In the genomic region with DNA sequence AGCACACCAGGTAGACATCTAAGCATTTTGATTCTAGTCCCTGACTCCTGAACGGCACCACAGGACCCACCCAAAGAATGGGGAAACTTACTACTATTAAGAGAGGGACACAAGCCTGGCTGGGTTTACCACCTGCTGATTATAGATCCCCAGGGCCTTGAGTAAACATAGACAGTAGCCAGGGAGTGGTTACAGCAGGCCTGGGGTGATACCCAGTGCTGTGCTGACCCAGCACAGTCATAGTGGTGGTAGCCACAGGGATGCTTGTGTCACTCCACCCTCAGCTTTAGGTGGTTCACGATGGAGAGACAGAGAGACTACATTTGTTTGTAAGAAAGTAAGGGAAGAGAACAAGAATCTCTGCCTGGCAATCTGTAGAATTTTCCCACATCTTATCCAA, we compare ENCODE assay signal across 21 cellular contexts. TPM values are rescaled to one million over a fixed set of nuclear protein-coding genes. Genes with fewer than 3 reads are reported as not detected.
DNase-seq lines count a peak whose midpoint lies in the region.
"Had no signal": no experiment of that assay in that cellular context is flagged by ENCODE, and none has a peak within 500 bp of the region (broad histone marks: within the 10 kb centered on the region; RNA-seq: fewer than 3 reads in every experiment).

No MANE protein-coding gene starts in this region.

- peak overlapping the region; percentile 28 for H3K27ac Mint-ChIP-seq in activated naive CD4-positive, alpha-beta T cell treated with anti-CD3 and anti-CD28 coated beads, Interleukin-2, amount 10 ng/mL, durations not matched to agents 7 days and 5 days
- no peak overlapping the region for H3K27ac Mint-ChIP-seq in activated naive CD4-positive, alpha-beta T cell treated with anti-CD3 and anti-CD28 coated beads for 36 hours
- peak overlapping the region; percentile 34 for H3K27ac Mint-ChIP-seq in activated T-helper 1 cell treated with anti-CD3 and anti-CD28 coated beads, Interleukin-12 subunit alpha, Interleukin-12 subunit beta, Interleukin-2, Interleukin-4 antibody, amounts not matched to agents 30 ng/mL and 10 ng/mL and 1 ng/mL, durations not matched to agents 14 hours and 24 hours and 36 hours
- H3K27ac Mint-ChIP-seq: CD4-positive, alpha-beta T cell had no signal

- H3K4me1 Mint-ChIP-seq in activated naive CD4-positive, alpha-beta T cell treated with anti-CD3 and anti-CD28 coated beads, Interleukin-2, amount 10 ng/mL, durations not matched to agents 7 days and 5 days, result peaks cover 32% of the 10 kb centered on the region
- H3K4me1 Mint-ChIP-seq in activated naive CD4-positive, alpha-beta T cell treated with anti-CD3 and anti-CD28 coated beads for 36 hours (ENCODE audit: low read depth), result peaks cover 55% of the 10 kb centered on the region
- peaks cover 66% of the 10 kb centered on the region for H3K4me1 Mint-ChIP-seq in activated T-helper 1 cell treated with anti-CD3 and anti-CD28 coated beads, Interleukin-12 subunit alpha, Interleukin-12 subunit beta, Interleukin-2, Interleukin-4 antibody, amounts not matched to agents 30 ng/mL and 10 ng/mL and 1 ng/mL, durations not matched to agents 14 hours and 24 hours and 36 hours (ENCODE audit: low read depth)

- H3K36me3 Mint-ChIP-seq in activated naive CD4-positive, alpha-beta T cell treated with anti-CD3 and anti-CD28 coated beads, Interleukin-2, amount 10 ng/mL, durations not matched to agents 7 days and 5 days, result peaks cover 80% of the 10 kb centered on the region
- H3K36me3 Mint-ChIP-seq in activated naive CD4-positive, alpha-beta T cell treated with anti-CD3 and anti-CD28 coated beads for 36 hours (ENCODE audit: low read depth), result no peaks in the 10 kb centered on the region
- peaks cover 54% of the 10 kb centered on the region for H3K36me3 Mint-ChIP-seq in activated T-helper 1 cell treated with anti-CD3 and anti-CD28 coated beads, Interleukin-12 subunit alpha, Interleukin-12 subunit beta, Interleukin-2, Interleukin-4 antibody, amounts not matched to agents 30 ng/mL and 10 ng/mL and 1 ng/mL, durations not matched to agents 14 hours and 24 hours and 36 hours (ENCODE audit: low read depth)

- no peak for DNase-seq in activated naive CD4-positive, alpha-beta T cell treated with anti-CD3 and anti-CD28 coated beads, Interleukin-2, amount 10 ng/mL, durations not matched to agents 7 days and 5 days
- no peak for DNase-seq in activated naive CD4-positive, alpha-beta T cell treated with anti-CD3 and anti-CD28 coated beads for 36 hours
- DNase-seq in activated T-helper 1 cell treated with anti-CD3 and anti-CD28 coated beads, Interleukin-12 subunit alpha, Interleukin-12 subunit beta, Interleukin-2, Interleukin-4 antibody, amounts not matched to agents 30 ng/mL and 10 ng/mL and 1 ng/mL, durations not matched to agents 14 hours and 24 hours and 36 hours (ENCODE audit: low spot score), result no peak
- peak; percentile 40 for DNase-seq in myocyte (ENCODE audit: low read depth)
- DNase-seq in germinal center (ENCODE audit: low spot score), result no peak
- no peak for DNase-seq in dermis blood vessel endothelial cell
- no peak for DNase-seq in COLO829 (ENCODE audit: low spot score)
- DNase-seq: CD4-positive, alpha-beta T cell; COR-L47; GM23248; H7; NCI-H1092 treated with DMSO at 0.1 percent for 48 hours; NCI-H1436 treated with DMSO at 0.1 percent for 48 hours; NCI-H187 treated with DMSO at 0.1 percent for 48 hours; NCI-H2171 treated with DMSO at 0.1 percent for 48 hours; NCI-H345; NCI-H524; NCI-H748 treated with DMSO at 0.1 percent for 48 hours; SIG-M5 had no signal

- intact Hi-C loops in activated naive CD4-positive, alpha-beta T cell treated with anti-CD3 and anti-CD28 coated beads for 36 hours (cut with micrococcal nuclease), result no loop called here
- intact Hi-C loops in activated T-helper 1 cell treated with anti-CD3 and anti-CD28 coated beads, Interleukin-12 subunit alpha, Interleukin-12 subunit beta, Interleukin-2, Interleukin-4 antibody, amounts not matched to agents 30 ng/mL and 10 ng/mL and 1 ng/mL, durations not matched to agents 14 hours and 24 hours and 36 hours (cut with micrococcal nuclease), result loop anchor here (2.0 kb wide), 2 partner anchors 15 to 61 kb away; no protein-coding TSS in a partner anchor

- peaks cover 8% of the 10 kb centered on the region for H3K9me3 Mint-ChIP-seq in activated naive CD4-positive, alpha-beta T cell treated with anti-CD3 and anti-CD28 coated beads, Interleukin-2, amount 10 ng/mL, durations not matched to agents 7 days and 5 days
- H3K9me3 Mint-ChIP-seq in activated naive CD4-positive, alpha-beta T cell treated with anti-CD3 and anti-CD28 coated beads for 36 hours, result no peaks in the 10 kb centered on the region
- peaks cover 6% of the 10 kb centered on the region for H3K9me3 Mint-ChIP-seq in activated T-helper 1 cell treated with anti-CD3 and anti-CD28 coated beads, Interleukin-12 subunit alpha, Interleukin-12 subunit beta, Interleukin-2, Interleukin-4 antibody, amounts not matched to agents 30 ng/mL and 10 ng/mL and 1 ng/mL, durations not matched to agents 14 hours and 24 hours and 36 hours
- H3K9me3 Mint-ChIP-seq: CD4-positive, alpha-beta T cell had no signal

- no peaks in the 10 kb centered on the region for H3K27me3 Mint-ChIP-seq in activated naive CD4-positive, alpha-beta T cell treated with anti-CD3 and anti-CD28 coated beads, Interleukin-2, amount 10 ng/mL, durations not matched to agents 7 days and 5 days
- no peaks in the 10 kb centered on the region for H3K27me3 Mint-ChIP-seq in activated naive CD4-positive, alpha-beta T cell treated with anti-CD3 and anti-CD28 coated beads for 36 hours (ENCODE audit: low read depth)
- no peaks in the 10 kb centered on the region for H3K27me3 Mint-ChIP-seq in activated T-helper 1 cell treated with anti-CD3 and anti-CD28 coated beads, Interleukin-12 subunit alpha, Interleukin-12 subunit beta, Interleukin-2, Interleukin-4 antibody, amounts not matched to agents 30 ng/mL and 10 ng/mL and 1 ng/mL, durations not matched to agents 14 hours and 24 hours and 36 hours (ENCODE audit: insufficient read depth)
- H3K27me3 Mint-ChIP-seq: CD4-positive, alpha-beta T cell had no signal

- CTCF ChIA-PET in activated naive CD4-positive, alpha-beta T cell treated with anti-CD3 and anti-CD28 coated beads, Interleukin-2, amount 10 ng/mL, durations not matched to agents 7 days and 5 days (lab: Charles Lee), result no interaction called here
- CTCF ChIA-PET in activated naive CD4-positive, alpha-beta T cell treated with anti-CD3 and anti-CD28 coated beads for 36 hours (lab: Charles Lee), result interaction anchor here (1.0 kb wide), 1 partner anchor 18 kb away, joined by 3 read pairs; no protein-coding TSS in a partner anchor

- H3K4me3 Mint-ChIP-seq in activated naive CD4-positive, alpha-beta T cell treated with anti-CD3 and anti-CD28 coated beads, Interleukin-2, amount 10 ng/mL, durations not matched to agents 7 days and 5 days, result no peak overlapping the region
- no peak overlapping the region for H3K4me3 Mint-ChIP-seq in activated naive CD4-positive, alpha-beta T cell treated with anti-CD3 and anti-CD28 coated beads for 36 hours
- no peak overlapping the region for H3K4me3 Mint-ChIP-seq in activated T-helper 1 cell treated with anti-CD3 and anti-CD28 coated beads, Interleukin-12 subunit alpha, Interleukin-12 subunit beta, Interleukin-2, Interleukin-4 antibody, amounts not matched to agents 30 ng/mL and 10 ng/mL and 1 ng/mL, durations not matched to agents 14 hours and 24 hours and 36 hours
- H3K4me3 Mint-ChIP-seq: CD4-positive, alpha-beta T cell had no signal

RNA-seq across cellular contexts. Expression of a gene that starts 11.7 kb away (rescaled TPM):
- total RNA-seq in activated naive CD4-positive, alpha-beta T cell treated with anti-CD3 and anti-CD28 coated beads for 36 hours, result 1 to 10 TPM; 2.1 to 2.2 TPM
- total RNA-seq in activated T-helper 1 cell treated with anti-CD3 and anti-CD28 coated beads, Interleukin-12 subunit alpha, Interleukin-12 subunit beta, Interleukin-2, Interleukin-4 antibody, amounts not matched to agents 30 ng/mL and 10 ng/mL and 1 ng/mL, durations not matched to agents 14 hours and 24 hours and 36 hours, result 13.9 and 14.2 TPM in 2 replicates
- total RNA-seq in myocyte (1.1 and 9.5 TPM in 2 replicates), dermis blood vessel endothelial cell (not detected in 2 replicates)
- polyA plus RNA-seq in myocyte (2012), result 0.44 TPM
- total RNA-seq: GM23248, H7, HT-29 had no signal
- polyA plus RNA-seq: AG04450, GM23248 had no signal
